ENCODE assay signal across 8 cellular contexts in the genomic region with DNA sequence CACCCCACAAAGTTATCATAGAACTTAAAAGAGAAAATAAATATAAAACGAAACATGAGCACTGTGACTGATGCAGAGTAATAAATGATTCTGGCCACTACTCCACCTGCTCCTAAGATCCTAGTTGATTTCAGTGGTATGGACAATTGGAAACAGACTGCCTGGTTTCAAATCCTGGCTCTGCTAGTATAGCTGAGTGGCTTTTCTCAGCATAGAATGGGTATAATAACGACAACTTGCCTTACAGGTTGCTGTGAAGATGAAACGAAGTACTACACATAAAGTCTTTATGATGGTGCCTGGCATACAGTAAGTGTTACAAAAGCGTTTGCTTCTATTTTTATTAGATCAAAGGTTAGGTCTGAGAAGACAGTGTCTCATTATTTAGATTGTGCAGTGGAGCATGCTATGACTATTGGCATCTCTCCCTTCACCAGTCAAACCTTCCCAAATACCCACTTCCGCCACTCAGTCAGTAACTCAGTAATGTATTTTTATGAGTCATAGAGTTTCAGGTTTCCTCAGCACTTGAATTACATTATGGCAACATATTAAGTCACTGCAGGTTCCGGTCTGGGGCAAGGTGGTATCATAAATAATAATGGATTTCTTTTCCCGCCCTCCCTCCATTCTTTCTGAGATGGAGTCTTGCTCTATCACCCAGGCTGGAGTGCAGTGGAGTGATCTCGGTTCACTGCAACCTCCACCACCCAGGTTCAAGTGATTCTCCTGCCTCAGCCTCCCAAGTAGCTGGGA. TPM values are rescaled to one million over a fixed set of nuclear protein-coding genes. Genes with fewer than 3 reads are reported as not detected.
DNase-seq lines count a peak whose midpoint lies in the region; ATAC-seq and TF ChIP-seq lines count a peak whose summit lies in the region.

No MANE protein-coding gene starts in this region.

- DNase-seq in AG04450 (ENCODE audit: low read depth, low spot score) (peak; percentile 71), NCI-H2081 treated with DMSO at 0.1 percent for 48 hours (lab: John Stamatoyannopoulos, UW) (peak; percentile 10), lung (ENCODE audit: low spot score) (no peak), HuH-7 (ENCODE audit: low spot score) (no peak), left lobe of liver (ENCODE audit: low spot score) (no peak)
- peak; percentile 62 for DNase-seq in activated CD8-positive, alpha-beta T cell treated with anti-CD3 and anti-CD28 coated beads for 36 hours

- intact Hi-C loops in activated CD8-positive, alpha-beta T cell treated with anti-CD3 and anti-CD28 coated beads for 36 hours (cut with micrococcal nuclease) = no loop called here

- no peaks in the 10 kb centered on the region for H3K36me3 Mint-ChIP-seq in activated CD8-positive, alpha-beta T cell treated with anti-CD3 and anti-CD28 coated beads for 36 hours (ENCODE audit: low read depth)

- peaks cover 9% of the 10 kb centered on the region in 2 donors for H3K36me3 ChIP-seq in lung (ENCODE audit: control insufficient read depth in 2 of 2, insufficient read depth in 2 of 2, low read length in 2 of 2)

- peak; percentile 98 for ATAC-seq in GM18520 (IDR thresholded peaks at IDR 0.05; ENCODE audit: unreplicated experiment)
- peak; percentile 77 for ATAC-seq in HG02970 (IDR thresholded peaks at IDR 0.05; ENCODE audit: low FRiP score, unreplicated experiment)
- peak; percentile 98 for ATAC-seq in activated CD8-positive, alpha-beta T cell treated with anti-CD3 and anti-CD28 coated beads for 36 hours
- ATAC-seq in lung (ENCODE audit: insufficient read depth, low FRiP score) = peak; percentile 32
- ATAC-seq in left lobe of liver = no peak

- POLR2A ChIA-PET in AG04450 (lab: Yijun Ruan, JAX) = interaction anchor here (0.7 kb wide), 1 partner anchor 41 kb away, joined by 10 read pairs; no protein-coding TSS in a partner anchor
- POLR2A ChIA-PET in activated CD8-positive, alpha-beta T cell treated with anti-CD3 and anti-CD28 coated beads for 36 hours (lab: Charles Lee) = no interaction called here

- WGBS in lung, 2 donors = 71 to 84% methylated on average over 8 of the region's 8 CpGs

- H3K27me3 Mint-ChIP-seq in activated CD8-positive, alpha-beta T cell treated with anti-CD3 and anti-CD28 coated beads for 36 hours = no peaks in the 10 kb centered on the region

- no peak for TF ChIP-seq CTCF in AG04450 (IDR thresholded peaks at IDR 0.05; ENCODE audit: low read depth, low read length)
- TF ChIP-seq CTCF in activated CD8-positive, alpha-beta T cell treated with anti-CD3 and anti-CD28 coated beads for 36 hours (IDR thresholded peaks at IDR 0.05) = no peak
- TF ChIP-seq CTCF in lung (IDR thresholded peaks at IDR 0.05; ENCODE audit: control extremely low read depth, extremely low read depth) = no peak

- H3K4me1 ChIP-seq in lung (ENCODE audit: control insufficient read depth in 2 of 2, insufficient read depth in 2 of 2, low read length in 2 of 2) = peaks cover 2 to 3% of the 10 kb centered on the region in 2 donors

- H3K4me1 Mint-ChIP-seq in activated CD8-positive, alpha-beta T cell treated with anti-CD3 and anti-CD28 coated beads for 36 hours (ENCODE audit: low read depth) = peaks cover 6% of the 10 kb centered on the region

- H3K27ac ChIP-seq in AG04450 (ENCODE audit: low read depth, low read length) = no peak overlapping the region
- no peak overlapping the region for H3K27ac ChIP-seq in lung (ENCODE audit: low read depth in 1 of 2, low read length in 1 of 2)

- no peaks in the 10 kb centered on the region for H3K9me3 Mint-ChIP-seq in activated CD8-positive, alpha-beta T cell treated with anti-CD3 and anti-CD28 coated beads for 36 hours

- no peaks in the 10 kb centered on the region for H3K9me3 ChIP-seq in AG04450 (ENCODE audit: control insufficient read depth, insufficient read depth, low read length)
- H3K9me3 ChIP-seq in lung (ENCODE audit: control insufficient read depth in 2 of 2, insufficient read depth in 1 of 2, low read length in 1 of 2) = no peaks in the 10 kb centered on the region

- no peak overlapping the region for H3K4me3 ChIP-seq in AG04450 (ENCODE audit: low read depth, low read length)
- H3K4me3 ChIP-seq in lung = no peak overlapping the region

- H3K27ac Mint-ChIP-seq in activated CD8-positive, alpha-beta T cell treated with anti-CD3 and anti-CD28 coated beads for 36 hours = peak overlapping the region; percentile 57

- H3K27me3 ChIP-seq in AG04450 (ENCODE audit: control insufficient read depth, insufficient read depth, low read length) = no peaks in the 10 kb centered on the region
- no peaks in the 10 kb centered on the region for H3K27me3 ChIP-seq in lung (ENCODE audit: control insufficient read depth, insufficient read depth)

- no peak overlapping the region for H3K4me3 Mint-ChIP-seq in activated CD8-positive, alpha-beta T cell treated with anti-CD3 and anti-CD28 coated beads for 36 hours

- CTCF ChIA-PET in AG04450 (lab: Charles Lee) = no interaction called here
- CTCF ChIA-PET in activated CD8-positive, alpha-beta T cell treated with anti-CD3 and anti-CD28 coated beads for 36 hours (lab: Charles Lee) = interaction anchor here (1.1 kb wide), 1 partner anchor 14 kb away, joined by 3 read pairs; no protein-coding TSS in a partner anchor

RNA-seq across cellular contexts. Expression of a gene that starts 29.7 kb away (rescaled TPM):
- 28.9 and 32.8 TPM in 2 replicates for polyA plus RNA-seq in AG04450 (2011; rRNA removed)
- polyA minus RNA-seq in AG04450 (2011; rRNA and poly(A)+ RNA removed) = 14.5 and 23.5 TPM in 2 replicates
- total RNA-seq in activated CD8-positive, alpha-beta T cell treated with anti-CD3 and anti-CD28 coated beads for 36 hours = 10 to 100 TPM; 24.9 to 32.4 TPM
- total RNA-seq in lung = 10 to 100 TPM; 26.5 to 76.0 TPM
- 10 to 100 TPM in 1 of 2 donors, 1 to 10 TPM in 1; 8.6 to 85.2 TPM for polyA plus RNA-seq in lung
- 21.5 TPM for total RNA-seq in left lobe of liver

Comparison
In these comparisons a context has a peak if more than half of its experiments do, and no peak if none do; other contexts are left out.
1. DNase-seq: peak in AG04450 (single experiment), NCI-H2081 treated with DMSO at 0.1 percent for 48 hours (single experiment) and activated CD8-positive, alpha-beta T cell treated with anti-CD3 and anti-CD28 coated beads for 36 hours (single experiment); none in lung (single experiment), HuH-7 (single experiment) and left lobe of liver (single experiment).